Comparison of ENCODE assay signal across 14 cellular contexts in the genomic region with DNA sequence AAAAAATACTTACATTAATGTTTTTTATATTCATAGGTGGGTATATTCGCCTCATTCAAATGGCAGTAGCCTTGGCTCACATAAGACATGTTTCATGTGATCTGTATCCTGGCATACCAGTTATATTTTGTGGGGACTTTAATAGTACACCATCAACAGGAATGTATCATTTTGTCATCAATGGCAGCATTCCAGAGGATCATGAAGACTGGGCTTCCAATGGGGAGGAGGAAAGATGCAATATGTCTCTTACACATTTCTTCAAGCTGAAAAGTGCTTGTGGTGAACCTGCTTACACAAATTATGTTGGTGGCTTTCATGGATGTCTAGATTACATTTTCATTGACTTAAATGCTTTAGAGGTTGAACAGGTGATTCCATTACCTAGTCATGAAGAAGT. TPM values are rescaled to one million over a fixed set of nuclear protein-coding genes. Genes with fewer than 3 reads are reported as not detected.
DNase-seq lines count a peak whose midpoint lies in the region; ATAC-seq, FAIRE-seq and TF ChIP-seq lines count a peak whose summit lies in the region.
"Had no signal": no experiment of that assay in that cellular context is flagged by ENCODE, and none has a peak within 500 bp of the region (broad histone marks: within the 10 kb centered on the region; RNA-seq: fewer than 3 reads in every experiment).

No MANE protein-coding gene starts in this region.

- intact Hi-C loops in left lung (cut with DNase I), result no loop called here

- peaks cover 33% of the 10 kb centered on the region for H3K4me1 ChIP-seq in CD8-positive, alpha-beta memory T cell (ENCODE audit: insufficient read depth, low read length)
- peaks cover 28% of the 10 kb centered on the region for H3K4me1 ChIP-seq in KMS-11 (ENCODE audit: low read depth, poor library complexity, severe bottlenecking)
- H3K4me1 ChIP-seq in astrocyte (ENCODE audit: insufficient read depth, low read length), result peaks cover 17% of the 10 kb centered on the region
- H3K4me1 ChIP-seq in left lung, result peaks cover 15 to 47% of the 10 kb centered on the region in 2 donors

- H3K79me2 ChIP-seq in KMS-11 (ENCODE audit: insufficient read depth, low read depth) (peaks cover 36% of the 10 kb centered on the region), astrocyte (ENCODE audit: insufficient read depth, low read length) (peaks cover 71% of the 10 kb centered on the region)

- POLR2A ChIA-PET in CD8-positive, alpha-beta memory T cell (lab: Charles Lee), result no interaction called here

- DNase-seq in CD8-positive, alpha-beta memory T cell, result no peak
- peak; percentile 41 for DNase-seq in astrocyte (ENCODE audit: low read depth)
- peak; percentile 10 for DNase-seq in myocyte (ENCODE audit: low read depth)
- no peak for DNase-seq in left lung
- no peak for DNase-seq in DMS153 treated with DMSO at 0.1 percent for 48 hours (lab: John Stamatoyannopoulos, UW; ENCODE audit: unreplicated experiment)
- DNase-seq: activated CD4-positive, alpha-beta T cell treated with anti-CD3 and anti-CD28 coated beads for 48 hours; GF-D8; transverse colon had no signal

- peaks cover 51 to 67% (median 66%) of the 10 kb centered on the region in 3 donors for H3K4me1 Mint-ChIP-seq in CD8-positive, alpha-beta memory T cell
- peaks cover 16% of the 10 kb centered on the region for H3K4me1 Mint-ChIP-seq in astrocyte (ENCODE audit: low read depth, unreplicated experiment)

- peak overlapping the region in 5 of 8 donors; percentile 26 to 57 (median 35) for H3K27ac Mint-ChIP-seq in CD8-positive, alpha-beta memory T cell
- H3K27ac Mint-ChIP-seq in astrocyte (ENCODE audit: unreplicated experiment), result no peak overlapping the region

- no peaks in the 10 kb centered on the region for H3K27me3 Mint-ChIP-seq in CD8-positive, alpha-beta memory T cell
- H3K27me3 Mint-ChIP-seq in astrocyte (ENCODE audit: low read depth, unreplicated experiment), result no peaks in the 10 kb centered on the region

- H4K20me1 ChIP-seq in KMS-11 (ENCODE audit: insufficient read depth), result no peaks in the 10 kb centered on the region
- H4K20me1 ChIP-seq in astrocyte (ENCODE audit: insufficient read depth, low read length), result peaks cover 34% of the 10 kb centered on the region

- CTCF ChIA-PET in CD8-positive, alpha-beta memory T cell (lab: Charles Lee), result no interaction called here

- H3K4me3 Mint-ChIP-seq in CD8-positive, alpha-beta memory T cell, result peak overlapping the region; percentile 19 to 83 (median 61)
- no peak overlapping the region for H3K4me3 Mint-ChIP-seq in astrocyte (ENCODE audit: unreplicated experiment)

- H3K9me3 Mint-ChIP-seq in CD8-positive, alpha-beta memory T cell, result no peaks in the 10 kb centered on the region
- H3K9me3 Mint-ChIP-seq in astrocyte (ENCODE audit: unreplicated experiment), result peaks cover 3% of the 10 kb centered on the region

- no peak for FAIRE-seq in astrocyte (lab: Jason Lieb, UNC)
- FAIRE-seq: bronchial epithelial cell had no signal

- peaks cover 0 to 59% (median 8%) of the 10 kb centered on the region in 3 donors for H3K36me3 Mint-ChIP-seq in CD8-positive, alpha-beta memory T cell
- H3K36me3 Mint-ChIP-seq in astrocyte (ENCODE audit: low read depth, unreplicated experiment), result peaks cover 12% of the 10 kb centered on the region

- H2AFZ ChIP-seq in KMS-11 (ENCODE audit: low read depth) (no peak overlapping the region), astrocyte (ENCODE audit: low read depth, low read length) (no peak overlapping the region)

- no peaks in the 10 kb centered on the region for H3K27me3 ChIP-seq in CD8-positive, alpha-beta memory T cell (ENCODE audit: insufficient read depth, low read length, poor library complexity, severe bottlenecking)
- H3K27me3 ChIP-seq in KMS-11 (ENCODE audit: insufficient read depth, low read depth) (no peaks in the 10 kb centered on the region), astrocyte (ENCODE audit: insufficient read depth, low read length) (no peaks in the 10 kb centered on the region), left lung (no peaks in the 10 kb centered on the region)
- H3K27me3 ChIP-seq: gastroesophageal sphincter, transverse colon had no signal

- H3K9ac ChIP-seq in KMS-11 (no peak overlapping the region), astrocyte (ENCODE audit: low read length) (no peak overlapping the region)

- H3K4me3 ChIP-seq in CD8-positive, alpha-beta memory T cell (ENCODE audit: low read length), result no peak overlapping the region
- H3K4me3 ChIP-seq in KMS-11 (IDR thresholded peaks at IDR 0.05; ENCODE audit: insufficient read depth, low read depth, low read length), result no peak overlapping the region
- no peak overlapping the region for H3K4me3 ChIP-seq in astrocyte (ENCODE audit: insufficient read depth, low read depth, low read length)
- peak overlapping the region in 1 of 2 donors; percentile 5 for H3K4me3 ChIP-seq in left lung
- H3K4me3 ChIP-seq: lung, transverse colon had no signal

- H3K27ac ChIP-seq in CD8-positive, alpha-beta memory T cell (ENCODE audit: low read depth, low read length), result no peak overlapping the region
- H3K27ac ChIP-seq in KMS-11 (no peak overlapping the region), astrocyte (ENCODE audit: low read depth, low read length) (no peak overlapping the region), left lung (no peak overlapping the region)
- H3K27ac ChIP-seq: gastroesophageal sphincter, transverse colon had no signal

- ATAC-seq in left lung (no peak), GM21367 (IDR thresholded peaks at IDR 0.05; ENCODE audit: unreplicated experiment) (no peak)
- ATAC-seq: gastroesophageal sphincter had no signal

- 0 out of 2 replicates have a peak overlapping the region, but pooled peaks have one; percentile 39 for H3K4me2 ChIP-seq in KMS-11
- H3K4me2 ChIP-seq in astrocyte (ENCODE audit: low read length), result peak overlapping the region; percentile 24

- no peak for TF ChIP-seq CTCF in KMS-11 (conservative IDR thresholded peaks at IDR 0.05; ENCODE audit: low read depth, low read length)
- no peak for TF ChIP-seq CTCF in astrocyte (IDR thresholded peaks at IDR 0.05; ENCODE audit: insufficient read depth, low read depth, low read length)
- no peak for TF ChIP-seq CTCF in left lung (IDR thresholded peaks at IDR 0.05)

- H3K36me3 ChIP-seq in CD8-positive, alpha-beta memory T cell (ENCODE audit: insufficient read depth, low read length), result no peaks in the 10 kb centered on the region
- H3K36me3 ChIP-seq in KMS-11 (ENCODE audit: insufficient read depth), result no peaks in the 10 kb centered on the region
- peaks cover 10% of the 10 kb centered on the region for H3K36me3 ChIP-seq in astrocyte (ENCODE audit: insufficient read depth, low read length)
- H3K36me3 ChIP-seq in left lung, result peaks cover 0 to 43% of the 10 kb centered on the region in 2 donors

- H3K9me3 ChIP-seq in CD8-positive, alpha-beta memory T cell (ENCODE audit: low read length), result no peaks in the 10 kb centered on the region
- H3K9me3 ChIP-seq in astrocyte (ENCODE audit: insufficient read depth, low read depth, low read length) (no peaks in the 10 kb centered on the region), left lung (no peaks in the 10 kb centered on the region)
- H3K9me3 ChIP-seq: gastroesophageal sphincter, transverse colon had no signal

RNA-seq across cellular contexts. Expression of gene PDE12, which starts 3.5 kb away (rescaled TPM):
- total RNA-seq in CD8-positive, alpha-beta memory T cell, result 10 to 100 TPM; 31.6 to 33.3 TPM
- polyA plus RNA-seq in CD8-positive, alpha-beta memory T cell, result 15.5 TPM
- total RNA-seq in astrocyte, result 15.3 and 16.2 TPM in 2 replicates
- total RNA-seq in myocyte, result 11.2 and 13.5 TPM in 2 replicates
- 7.5 TPM for polyA plus RNA-seq in myocyte (2012)
- 10 to 100 TPM; 23.1 to 24.3 TPM for total RNA-seq in left lung

RNA-seq across cellular contexts. Expression of gene DNAH12, which starts 15.4 kb away (rescaled TPM):
- total RNA-seq in CD8-positive, alpha-beta memory T cell, result under 1 TPM; 0.09 to 0.13 TPM
- not detected for polyA plus RNA-seq in CD8-positive, alpha-beta memory T cell
- 0.23 and 0.36 TPM in 2 replicates for total RNA-seq in astrocyte
- total RNA-seq in myocyte, result 0.21 and 0.32 TPM in 2 replicates
- polyA plus RNA-seq in myocyte (2012), result 0.05 TPM
- total RNA-seq in left lung, result 1 to 10 TPM in 1 of 2 donors, under 1 TPM in 1; 0.61 to 4.9 TPM
- total RNA-seq: NCI-H460, transverse colon had no signal

RNA-seq across cellular contexts. Expression of gene ARF4, which starts 37.6 kb away (rescaled TPM):
- 10 to 100 TPM; 74.4 to 78.5 TPM for total RNA-seq in CD8-positive, alpha-beta memory T cell
- polyA plus RNA-seq in CD8-positive, alpha-beta memory T cell, result 124 TPM
- 471 and 472 TPM in 2 replicates for total RNA-seq in astrocyte
- total RNA-seq in myocyte, result 212 and 287 TPM in 2 replicates
- 342 TPM for polyA plus RNA-seq in myocyte (2012)
- total RNA-seq in left lung, result 100 to 1,000 TPM; 228 to 231 TPM

Comparison
In these comparisons a context has a peak if more than half of its experiments do, and no peak if none do; other contexts are left out.
1. DNase-seq: peak in astrocyte (single experiment) and myocyte (single experiment); none in CD8-positive, alpha-beta memory T cell (0 of 5), left lung (0 of 2) and DMS153 treated with DMSO at 0.1 percent for 48 hours (single experiment).